10 cellular contexts compared by ENCODE assay signal in the genomic region with DNA sequence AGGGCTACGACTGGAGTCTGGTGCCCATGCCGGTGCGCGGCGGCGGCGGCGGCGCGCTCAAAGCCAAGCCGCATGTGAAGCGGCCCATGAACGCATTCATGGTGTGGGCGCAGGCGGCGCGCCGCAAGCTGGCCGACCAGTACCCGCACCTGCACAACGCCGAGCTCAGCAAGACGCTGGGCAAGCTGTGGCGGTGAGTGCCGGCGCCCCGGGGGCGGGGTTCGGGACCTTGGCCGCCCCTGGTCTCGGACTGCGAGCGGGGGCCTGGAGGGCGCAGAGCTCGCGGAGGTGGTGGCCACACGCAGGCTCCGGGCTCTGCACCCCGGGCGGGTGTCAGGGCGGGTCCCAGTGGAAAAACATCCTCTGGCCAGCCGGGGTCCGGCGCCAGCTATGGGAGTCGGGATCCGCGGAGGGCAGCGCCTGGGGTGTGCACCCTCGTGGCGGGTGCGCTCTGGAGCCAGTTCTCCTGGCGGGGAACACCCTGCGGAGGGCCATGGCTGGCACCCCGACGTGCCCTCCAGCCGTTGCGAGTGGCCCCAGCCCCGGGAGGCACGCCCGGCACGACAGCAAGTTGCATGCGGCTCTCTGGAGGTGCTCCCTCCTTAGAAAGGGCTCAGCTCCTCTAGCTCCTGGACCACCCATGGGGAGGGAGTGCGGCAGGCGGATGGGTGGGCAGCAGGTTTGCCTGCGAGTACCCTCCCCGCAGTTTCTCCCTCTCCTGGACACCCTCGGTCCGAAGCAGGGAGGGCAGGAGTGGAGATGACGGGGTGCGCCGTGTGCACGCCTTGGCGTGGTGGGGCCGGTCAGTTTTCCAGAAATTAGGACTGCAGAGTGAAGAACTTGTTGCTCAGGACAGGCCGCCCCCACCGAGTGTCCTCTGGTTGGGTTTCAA. TPM values are rescaled to one million over a fixed set of nuclear protein-coding genes. Genes with fewer than 3 reads are reported as not detected.
DNase-seq lines count a peak whose midpoint lies in the region; ATAC-seq and TF ChIP-seq lines count a peak whose summit lies in the region.
"Had no signal": no experiment of that assay in that cellular context is flagged by ENCODE, and none has a peak within 500 bp of the region (broad histone marks: within the 10 kb centered on the region; RNA-seq: fewer than 3 reads in every experiment).

No MANE protein-coding gene starts in this region.

- no peak overlapping the region for H2AFZ ChIP-seq in mammary epithelial cell (ENCODE audit: low read depth, low read length)

- H4K20me1 ChIP-seq in mammary epithelial cell (ENCODE audit: insufficient read depth, low read length): peaks cover 6% of the 10 kb centered on the region

- no peak overlapping the region for H3K9ac ChIP-seq in mammary epithelial cell (ENCODE audit: insufficient read depth, low read length)

- no TSS peak for BruUV-seq in mammary epithelial cell (replicated peaks; lab: Mats Ljungman, UMichigan)

- no peak for ATAC-seq in GM21576 (IDR thresholded peaks at IDR 0.05; ENCODE audit: unreplicated experiment)
- ATAC-seq: foreskin keratinocyte had no signal

- peaks cover 63% of the 10 kb centered on the region for H3K27me3 Mint-ChIP-seq in mesothelial cell of epicardium (ENCODE audit: low read depth)

- TF ChIP-seq CTCF in breast epithelium (IDR thresholded peaks at IDR 0.05) (no peak), mammary epithelial cell (conservative IDR thresholded peaks at IDR 0.05 in 1 of 2, IDR thresholded peaks at IDR 0.05 in 1 of 2; ENCODE audit: extremely low read depth in 1 of 2, insufficient read depth in 1 of 2, low read depth in 1 of 2, low read length in 2 of 2) (no peak), ascending aorta (IDR thresholded peaks at IDR 0.05) (no peak), mesothelial cell of epicardium (IDR thresholded peaks at IDR 0.05; ENCODE audit: unreplicated experiment) (no peak), tibial artery (IDR thresholded peaks at IDR 0.05) (no peak)

- H3K36me3 ChIP-seq in breast epithelium: no peaks in the 10 kb centered on the region
- no peaks in the 10 kb centered on the region for H3K36me3 ChIP-seq in mammary epithelial cell (ENCODE audit: insufficient read depth, low read length)
- no peaks in the 10 kb centered on the region for H3K36me3 ChIP-seq in ascending aorta
- H3K36me3 ChIP-seq in tibial artery: peaks cover 0 to 9% (median 0%) of the 10 kb centered on the region in 3 donors

- no peaks in the 10 kb centered on the region for H3K9me3 ChIP-seq in breast epithelium
- H3K9me3 ChIP-seq in mammary epithelial cell (replicated peaks; ENCODE audit: insufficient read depth, low read length): peaks cover 3% of the 10 kb centered on the region
- H3K9me3 ChIP-seq in ascending aorta: no peaks in the 10 kb centered on the region
- H3K9me3 ChIP-seq in tibial artery: no peaks in the 10 kb centered on the region

- TF ChIP-seq POLR2A in breast epithelium (IDR thresholded peaks at IDR 0.05): no peak

- dilution Hi-C loops in mammary epithelial cell (cut with HindIII; ENCODE audit: low sequenced_read_pairs): loop anchor here (10.0 kb wide), 1 partner anchor 82 kb away; no protein-coding TSS in a partner anchor

- H3K36me3 Mint-ChIP-seq in mesothelial cell of epicardium: no peaks in the 10 kb centered on the region

- H3K4me3 Mint-ChIP-seq in mesothelial cell of epicardium: peak overlapping the region; percentile 54

- H3K4me2 ChIP-seq in mammary epithelial cell (ENCODE audit: insufficient read depth, low read depth, low read length): no peak overlapping the region

- H3K79me2 ChIP-seq in mammary epithelial cell (ENCODE audit: insufficient read depth, low read length): no peaks in the 10 kb centered on the region

- peaks cover 2 to 21% of the 10 kb centered on the region in 2 donors for H3K27me3 ChIP-seq in breast epithelium
- peaks cover 37% of the 10 kb centered on the region for H3K27me3 ChIP-seq in mammary epithelial cell (ENCODE audit: insufficient read depth, low read length)
- H3K27me3 ChIP-seq in ascending aorta: peaks cover 6% of the 10 kb centered on the region
- peaks cover 0 to 94% of the 10 kb centered on the region in 2 donors for H3K27me3 ChIP-seq in tibial artery

- H3K9me3 Mint-ChIP-seq in mesothelial cell of epicardium: no peaks in the 10 kb centered on the region

- in situ Hi-C loops in mammary epithelial cell (cut with MboI; ENCODE audit: low sequenced_read_pairs in 2 of 2): no loop called here

- CTCF ChIA-PET in mammary epithelial cell (lab: Charles Lee; ENCODE audit: low non-redundant PET): no interaction called here

- peaks cover 2% of the 10 kb centered on the region for H3K4me1 Mint-ChIP-seq in mesothelial cell of epicardium

- 45% methylated on average over 14 of the region's 76 CpGs for WGBS in mammary epithelial cell (ENCODE audit: low coverage, missing lambda C conversion rate)

- H3K4me1 ChIP-seq in breast epithelium (peaks cover 7 to 11% of the 10 kb centered on the region in 2 donors), mammary epithelial cell (ENCODE audit: insufficient read depth, low read length) (no peaks in the 10 kb centered on the region), ascending aorta (peaks cover 21 to 23% of the 10 kb centered on the region in 2 donors), tibial artery (peaks cover 0 to 53% (median 24%) of the 10 kb centered on the region in 4 donors)
- H3K4me1 ChIP-seq: foreskin keratinocyte had no signal

- DNase-seq in breast epithelium (ENCODE audit: low spot score in 2 of 2) (no peak), mammary epithelial cell (no peak), ascending aorta (ENCODE audit: low spot score in 2 of 2) (no peak), mesothelial cell of epicardium (ENCODE audit: low spot score in 2 of 2, unreplicated experiment in 2 of 2) (no peak), tibial artery (no peak), HPDE6-E6E7 (ENCODE audit: extremely low spot score) (no peak)
- no peak for DNase-seq in stimulated activated CD4-positive, alpha-beta T cell treated with anti-CD3 and anti-CD28 coated beads, Interleukin-2, amount 100 ng/mL, for 48 hours

- H3K27ac Mint-ChIP-seq in mesothelial cell of epicardium: no peak overlapping the region

- no peak overlapping the region for H3K27ac ChIP-seq in breast epithelium
- no peak overlapping the region for H3K27ac ChIP-seq in mammary epithelial cell (ENCODE audit: insufficient read depth, low read depth, low read length)
- H3K27ac ChIP-seq in ascending aorta: no peak overlapping the region
- H3K27ac ChIP-seq in tibial artery: no peak overlapping the region
- H3K27ac ChIP-seq: foreskin keratinocyte had no signal

- H3K4me3 ChIP-seq in breast epithelium (peak overlapping the region; percentile 41 to 75 (median 59)), mammary epithelial cell (replicated peaks in 1 of 3; ENCODE audit: insufficient read depth in 1 of 3, low read depth in 2 of 3, low read length in 3 of 3) (no peak overlapping the region), ascending aorta (peak overlapping the region; percentile 59 to 72), tibial artery (peak overlapping the region; percentile 47 to 54)

- intact Hi-C loops in breast epithelium (cut with DNase I; ENCODE audit: low total_unique reads): no loop called here
- intact Hi-C loops in mammary epithelial cell (cut with micrococcal nuclease): no loop called here
- intact Hi-C loops in ascending aorta (cut with DNase I): loop anchor here (2.0 kb wide), 1 partner anchor 16 kb away; no protein-coding TSS in a partner anchor
- intact Hi-C loops in tibial artery (cut with DNase I; ENCODE audit: low total_unique reads): no loop called here

RNA-seq across cellular contexts. Expression of gene SOX8, which starts 0.8 kb away (rescaled TPM):
- total RNA-seq in breast epithelium (1 to 10 TPM in 2 of 3 donors, under 1 TPM in 1; 0.32 to 6.6 (median 1.3) TPM), mammary epithelial cell (under 1 TPM in 1 of 2 donors, not detected in 1; under 0.01 TPM), ascending aorta (18.9 TPM), mesothelial cell of epicardium (4.7 to 6.0 TPM (median 5.1 TPM) in 3 replicates)
- not detected for polyA plus RNA-seq in mammary epithelial cell
- polyA minus RNA-seq in mammary epithelial cell: not detected
- total RNA-seq: foreskin keratinocyte, RPMI7951 had no signal
- polyA plus RNA-seq: foreskin keratinocyte had no signal

RNA-seq across cellular contexts. Expression of gene LMF1, which starts 11.6 kb away (rescaled TPM):
- total RNA-seq in breast epithelium (10 to 100 TPM; 14.1 to 26.4 (median 21.4) TPM), mammary epithelial cell (10 to 100 TPM; 11.0 to 25.3 TPM), ascending aorta (26.9 TPM), mesothelial cell of epicardium (33.1 to 38.1 TPM (median 37.4 TPM) in 3 replicates)
- polyA plus RNA-seq in mammary epithelial cell: 9.7 TPM
- 7.8 TPM for polyA minus RNA-seq in mammary epithelial cell

Comparison
In these comparisons a context has a peak if more than half of its experiments do, and no peak if none do; other contexts are left out.
1. H3K4me3 ChIP-seq: peak in breast epithelium (3 of 3), ascending aorta (2 of 2) and tibial artery (2 of 2); none in mammary epithelial cell (0 of 3).